In the genomic region with DNA sequence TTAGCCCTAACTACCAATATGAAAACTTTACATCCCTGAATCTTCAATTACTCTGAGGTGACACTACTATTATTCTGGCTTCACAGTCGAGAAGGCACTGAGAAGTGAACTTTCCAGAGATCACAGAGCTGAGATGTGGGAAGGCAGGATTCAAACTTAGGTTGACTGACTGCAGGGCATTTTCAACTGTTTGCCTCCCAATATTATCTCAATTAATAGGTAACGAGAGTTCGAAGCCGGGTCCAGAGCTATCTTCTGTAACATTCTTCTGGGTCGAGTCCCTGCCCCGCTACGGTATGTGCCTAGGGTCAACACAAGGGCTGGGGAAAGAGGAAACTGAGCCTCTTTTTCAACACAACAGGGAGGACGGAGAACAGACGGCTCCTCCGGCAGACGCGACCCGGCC, we compare ENCODE assay signal across 8 cellular contexts. TPM values are rescaled to one million over a fixed set of nuclear protein-coding genes. Genes with fewer than 3 reads are reported as not detected.
DNase-seq lines count a peak whose midpoint lies in the region; ATAC-seq and TF ChIP-seq lines count a peak whose summit lies in the region.

No MANE protein-coding gene starts in this region.

- intact Hi-C loops in upper lobe of right lung (cut with DNase I), result no loop called here

- H3K9me3 Mint-ChIP-seq in activated naive CD8-positive, alpha-beta T cell treated with anti-CD3 and anti-CD28 coated beads, Interleukin-2, amount 50 U/mL, for 24 hours, result peaks cover 15% of the 10 kb centered on the region

- H3K9me3 ChIP-seq in liver (ENCODE audit: control insufficient read depth in 4 of 4, low read length in 3 of 4) (no peaks in the 10 kb centered on the region), upper lobe of right lung (no peaks in the 10 kb centered on the region)

- H3K36me3 Mint-ChIP-seq in activated naive CD8-positive, alpha-beta T cell treated with anti-CD3 and anti-CD28 coated beads, Interleukin-2, amount 50 U/mL, for 24 hours (ENCODE audit: low read depth), result peaks cover 23% of the 10 kb centered on the region

- H3K27me3 ChIP-seq in liver (ENCODE audit: control insufficient read depth in 4 of 4, insufficient read depth in 4 of 4, low read length in 3 of 4), result no peaks in the 10 kb centered on the region
- no peaks in the 10 kb centered on the region for H3K27me3 ChIP-seq in upper lobe of right lung

- peaks cover 36% of the 10 kb centered on the region for H3K4me1 Mint-ChIP-seq in activated naive CD8-positive, alpha-beta T cell treated with anti-CD3 and anti-CD28 coated beads, Interleukin-2, amount 50 U/mL, for 24 hours

- peak overlapping the region; percentile 77 to 99 (median 80) for H3K4me3 ChIP-seq in liver (ENCODE audit: low read depth in 1 of 3, low read length in 3 of 3)
- peak overlapping the region; percentile 64 for H3K4me3 ChIP-seq in upper lobe of right lung

- TF ChIP-seq RAD21 in liver (IDR thresholded peaks at IDR 0.05), result peak in 1 of 2 donors; percentile 38

- WGBS in liver, result under 1% methylated on average over 13 of the region's 13 CpGs

- H3K27ac ChIP-seq in 22Rv1, result peak overlapping the region; percentile 94
- H3K27ac ChIP-seq in liver (ENCODE audit: low read depth in 1 of 2, low read length in 2 of 2), result peak overlapping the region; percentile 100
- peak overlapping the region; percentile 100 for H3K27ac ChIP-seq in upper lobe of right lung

- ATAC-seq in GM21723 (IDR thresholded peaks at IDR 0.05; ENCODE audit: unreplicated experiment) (peak; percentile 28), upper lobe of right lung (no peak), GM18502 (IDR thresholded peaks at IDR 0.05; ENCODE audit: poor library complexity, unreplicated experiment) (no peak)
- ATAC-seq in activated naive CD8-positive, alpha-beta T cell treated with anti-CD3 and anti-CD28 coated beads, Interleukin-2, amount 50 U/mL, for 24 hours, result no peak

- peak overlapping the region; percentile 97 for H3K27ac Mint-ChIP-seq in activated naive CD8-positive, alpha-beta T cell treated with anti-CD3 and anti-CD28 coated beads, Interleukin-2, amount 50 U/mL, for 24 hours

- no peak for DNase-seq in activated naive CD8-positive, alpha-beta T cell treated with anti-CD3 and anti-CD28 coated beads, Interleukin-2, amount 50 U/mL, for 24 hours
- DNase-seq in upper lobe of right lung (no peak), HT-29 (ENCODE audit: low spot score) (no peak), NCI-H748 (lab: John Stamatoyannopoulos, UW; ENCODE audit: unreplicated experiment) (no peak)

- no peaks in the 10 kb centered on the region for H3K36me3 ChIP-seq in liver (ENCODE audit: control insufficient read depth in 4 of 4, insufficient read depth in 3 of 4, low read depth in 1 of 4, low read length in 3 of 4)
- H3K36me3 ChIP-seq in upper lobe of right lung, result no peaks in the 10 kb centered on the region

- H3K9ac ChIP-seq in liver (ENCODE audit: low read depth in 1 of 2, low read length in 2 of 2), result peak overlapping the region; percentile 99

- peaks cover 2% of the 10 kb centered on the region for H3K27me3 Mint-ChIP-seq in activated naive CD8-positive, alpha-beta T cell treated with anti-CD3 and anti-CD28 coated beads, Interleukin-2, amount 50 U/mL, for 24 hours

- peak overlapping the region; percentile 93 for H3K4me3 Mint-ChIP-seq in activated naive CD8-positive, alpha-beta T cell treated with anti-CD3 and anti-CD28 coated beads, Interleukin-2, amount 50 U/mL, for 24 hours

- TF ChIP-seq CTCF in 22Rv1 (IDR thresholded peaks at IDR 0.05) (no peak), liver (IDR thresholded peaks at IDR 0.05; ENCODE audit: low read depth, low read length, missing input control) (no peak), upper lobe of right lung (IDR thresholded peaks at IDR 0.05) (no peak)

- H3K4me1 ChIP-seq in liver (ENCODE audit: control insufficient read depth in 4 of 4, insufficient read depth in 4 of 4, low read length in 3 of 4), result peaks cover 0 to 17% (median 8%) of the 10 kb centered on the region in 4 donors
- H3K4me1 ChIP-seq in upper lobe of right lung, result peaks cover 9% of the 10 kb centered on the region

TF ChIP-seq in liver, 16 proteins besides CTCF, POLR2A, EP300 and RAD21:
- TF ChIP-seq TAF1 (conservative IDR thresholded peaks at IDR 0.05) (no peak), HNF4G (IDR thresholded peaks at IDR 0.05) (no peak), RXRA (IDR thresholded peaks at IDR 0.05) (peak in 1 of 2 donors; percentile 4), NR2F2 (IDR thresholded peaks at IDR 0.05) (no peak)
- TF ChIP-seq, protein P1, sequence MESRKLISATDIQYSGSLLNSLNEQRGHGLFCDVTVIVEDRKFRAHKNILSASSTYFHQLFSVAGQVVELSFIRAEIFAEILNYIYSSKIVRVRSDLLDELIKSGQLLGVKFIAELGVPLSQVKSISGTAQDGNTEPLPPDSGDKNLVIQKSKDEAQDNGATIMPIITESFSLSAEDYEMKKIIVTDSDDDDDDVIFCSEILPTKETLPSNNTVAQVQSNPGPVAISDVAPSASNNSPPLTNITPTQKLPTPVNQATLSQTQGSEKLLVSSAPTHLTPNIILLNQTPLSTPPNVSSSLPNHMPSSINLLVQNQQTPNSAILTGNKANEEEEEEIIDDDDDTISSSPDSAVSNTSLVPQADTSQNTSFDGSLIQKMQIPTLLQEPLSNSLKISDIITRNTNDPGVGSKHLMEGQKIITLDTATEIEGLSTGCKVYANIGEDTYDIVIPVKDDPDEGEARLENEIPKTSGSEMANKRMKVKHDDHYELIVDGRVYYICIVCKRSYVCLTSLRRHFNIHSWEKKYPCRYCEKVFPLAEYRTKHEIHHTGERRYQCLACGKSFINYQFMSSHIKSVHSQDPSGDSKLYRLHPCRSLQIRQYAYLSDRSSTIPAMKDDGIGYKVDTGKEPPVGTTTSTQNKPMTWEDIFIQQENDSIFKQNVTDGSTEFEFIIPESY (IDR thresholded peaks at IDR 0.05), result no peak
TF ChIP-seq in liver: peak in this region for 1.

RNA-seq across cellular contexts. Expression of a gene that starts 0.8 kb away (rescaled TPM):
- total RNA-seq in liver, result 10 to 100 TPM; 20.6 to 25.0 TPM
- polyA plus RNA-seq in liver, result 10 to 100 TPM; 23.0 to 25.1 TPM
- 159 TPM for total RNA-seq in upper lobe of right lung
- total RNA-seq in HT-29 (2014; rRNA removed; shearing (Covaris generic)), result 29.9 and 37.8 TPM in 2 replicates
